ENCODE assay signal across 18 cellular contexts in genomic region chr6:157929076-157929475, GRCh38.
"Had no signal": no experiment of that assay in that cellular context is flagged by ENCODE, and none has a peak within 500 bp of the region (broad histone marks: within the 10 kb centered on the region; RNA-seq: fewer than 3 reads in every experiment).

No MANE protein-coding gene starts in this region.

- H3K27ac Mint-ChIP-seq: activated CD4-positive, alpha-beta T cell treated with anti-CD3 and anti-CD28 coated beads, Interleukin-2, amount 10 ng/mL, durations not matched to agents 24 days and 14 days; activated naive CD8-positive, alpha-beta T cell treated with anti-CD3 and anti-CD28 coated beads for 36 hours; activated T-cell treated with anti-CD3 and anti-CD28 coated beads, Interleukin-2, amount 50 U/mL, for 72 hours; dendritic cell treated with granulocyte-macrophage colony-stimulating factor and Interleukin-4, amounts not matched to agents 40 ng/mL and 50 ng/mL, for 4 days; stimulated activated effector memory CD8-positive, alpha-beta T cell treated with anti-CD3 and anti-CD28 coated beads, Interleukin-12 subunit alpha, Interleukin-12 subunit beta, amount 100 ng/mL, for 72 hours had no signal

- H3K4me3 ChIP-seq: gastroesophageal sphincter, left lung, pancreas, tibial artery, vagina had no signal

- H3K27me3 Mint-ChIP-seq: activated CD4-positive, alpha-beta T cell treated with anti-CD3 and anti-CD28 coated beads, Interleukin-2, amount 10 ng/mL, durations not matched to agents 24 days and 14 days; activated naive CD8-positive, alpha-beta T cell treated with anti-CD3 and anti-CD28 coated beads for 36 hours; dendritic cell treated with granulocyte-macrophage colony-stimulating factor and Interleukin-4, amounts not matched to agents 40 ng/mL and 50 ng/mL, for 4 days had no signal

- H3K27me3 ChIP-seq: brain microvascular endothelial cell, gastroesophageal sphincter, left lung, pancreas, tibial artery, vagina had no signal

- H3K4me3 Mint-ChIP-seq: activated CD4-positive, alpha-beta T cell treated with anti-CD3 and anti-CD28 coated beads, Interleukin-2, amount 10 ng/mL, durations not matched to agents 24 days and 14 days; activated naive CD8-positive, alpha-beta T cell treated with anti-CD3 and anti-CD28 coated beads for 36 hours; activated T-cell treated with anti-CD3 and anti-CD28 coated beads, Interleukin-2, amount 50 U/mL, for 72 hours; dendritic cell treated with granulocyte-macrophage colony-stimulating factor and Interleukin-4, amounts not matched to agents 40 ng/mL and 50 ng/mL, for 4 days; stimulated activated effector memory CD8-positive, alpha-beta T cell treated with anti-CD3 and anti-CD28 coated beads, Interleukin-12 subunit alpha, Interleukin-12 subunit beta, amount 100 ng/mL, for 72 hours had no signal

- ATAC-seq: gastroesophageal sphincter; left lung; pancreas; stimulated activated effector memory CD8-positive, alpha-beta T cell treated with anti-CD3 and anti-CD28 coated beads, Interleukin-12 subunit alpha, Interleukin-12 subunit beta, amount 100 ng/mL, for 72 hours had no signal

- H3K9me3 Mint-ChIP-seq: activated CD4-positive, alpha-beta T cell treated with anti-CD3 and anti-CD28 coated beads, Interleukin-2, amount 10 ng/mL, durations not matched to agents 24 days and 14 days; activated naive CD8-positive, alpha-beta T cell treated with anti-CD3 and anti-CD28 coated beads for 36 hours; activated T-cell treated with anti-CD3 and anti-CD28 coated beads, Interleukin-2, amount 50 U/mL, for 72 hours; dendritic cell treated with granulocyte-macrophage colony-stimulating factor and Interleukin-4, amounts not matched to agents 40 ng/mL and 50 ng/mL, for 4 days; stimulated activated effector memory CD8-positive, alpha-beta T cell treated with anti-CD3 and anti-CD28 coated beads, Interleukin-12 subunit alpha, Interleukin-12 subunit beta, amount 100 ng/mL, for 72 hours had no signal

- H3K4me1 Mint-ChIP-seq: activated CD4-positive, alpha-beta T cell treated with anti-CD3 and anti-CD28 coated beads, Interleukin-2, amount 10 ng/mL, durations not matched to agents 24 days and 14 days; activated naive CD8-positive, alpha-beta T cell treated with anti-CD3 and anti-CD28 coated beads for 36 hours; stimulated activated effector memory CD8-positive, alpha-beta T cell treated with anti-CD3 and anti-CD28 coated beads, Interleukin-12 subunit alpha, Interleukin-12 subunit beta, amount 100 ng/mL, for 72 hours had no signal

- DNase-seq: activated CD4-positive, alpha-beta T cell treated with anti-CD3 and anti-CD28 coated beads, Interleukin-2, amount 10 ng/mL, durations not matched to agents 24 days and 14 days; activated CD4-positive, CD25-positive, alpha-beta regulatory T cell; activated CD8-positive, alpha-beta memory T cell treated with anti-CD3 and anti-CD28 coated beads, Interleukin-2, amount 50 U/mL, for 48 hours; activated gamma-delta T cell treated with Interleukin-2 at 50 U/mL for 16 hours; activated naive CD8-positive, alpha-beta T cell treated with anti-CD3 and anti-CD28 coated beads for 36 hours; activated T-cell treated with anti-CD3 and anti-CD28 coated beads, Interleukin-2, amount 50 U/mL, for 72 hours; brain microvascular endothelial cell; cerebellar nuclear complex; erythroblast; left lung; pancreas; retina; T-helper 2 cell; tibial artery had no signal

- H3K4me1 ChIP-seq: gastroesophageal sphincter, left lung, pancreas, tibial artery, vagina had no signal

- H3K27ac ChIP-seq: brain microvascular endothelial cell, gastroesophageal sphincter, left lung, pancreas, tibial artery, vagina had no signal

- H3K9me3 ChIP-seq: gastroesophageal sphincter, left lung, pancreas, tibial artery, vagina had no signal
